ENCODE assay signal across 12 cellular contexts in genomic region chr2:20594048-20594750, GRCh38. TPM values are rescaled to one million over a fixed set of nuclear protein-coding genes. Genes with fewer than 3 reads are reported as not detected.
DNase-seq lines count a peak whose midpoint lies in the region; ATAC-seq, FAIRE-seq and TF ChIP-seq lines count a peak whose summit lies in the region.
"Had no signal": no experiment of that assay in that cellular context is flagged by ENCODE, and none has a peak within 500 bp of the region (broad histone marks: within the 10 kb centered on the region; RNA-seq: fewer than 3 reads in every experiment).

No MANE protein-coding gene starts in this region.

- H3K36me3 Mint-ChIP-seq in stimulated activated effector memory CD8-positive, alpha-beta T cell treated with anti-CD3 and anti-CD28 coated beads, Interleukin-12 subunit alpha, Interleukin-12 subunit beta, amount 100 ng/mL, for 72 hours: peaks cover 5% of the 10 kb centered on the region

- peak overlapping the region; percentile 94 for H3K27ac Mint-ChIP-seq in stimulated activated effector memory CD8-positive, alpha-beta T cell treated with anti-CD3 and anti-CD28 coated beads, Interleukin-12 subunit alpha, Interleukin-12 subunit beta, amount 100 ng/mL, for 72 hours
- H3K27ac Mint-ChIP-seq: CD8-positive, alpha-beta memory T cell had no signal

- H3K4me1 Mint-ChIP-seq in stimulated activated effector memory CD8-positive, alpha-beta T cell treated with anti-CD3 and anti-CD28 coated beads, Interleukin-12 subunit alpha, Interleukin-12 subunit beta, amount 100 ng/mL, for 72 hours: peaks cover 32% of the 10 kb centered on the region

- H3K27ac ChIP-seq in K562 (ENCODE audit: extremely low read depth, low read depth, low read length) (peak overlapping the region; percentile 80; the same call in 2 of the 3 replicates), HepG2 (ENCODE audit: extremely low read length, insufficient read depth, low read length) (peak overlapping the region; percentile 97)
- H3K27ac ChIP-seq: VCaP had no signal

- H3K4me1 ChIP-seq in Loucy (ENCODE audit: insufficient read depth, low read length, poor library complexity, severe bottlenecking) (peaks cover 56% of the 10 kb centered on the region), K562 (replicated peaks in 1 of 2; ENCODE audit: control insufficient read depth in 2 of 2, insufficient read depth in 2 of 2, low read length in 2 of 2) (peaks cover 40 to 61% of the 10 kb centered on the region in 2 experiments), HepG2 (ENCODE audit: insufficient read depth, low read length) (peaks cover 98% of the 10 kb centered on the region)

- no peak for FAIRE-seq in K562 (lab: Jason Lieb, UNC)
- no peak for FAIRE-seq in HepG2 (lab: Jason Lieb, UNC)

- H2AFZ ChIP-seq in Loucy (ENCODE audit: low read length): no peak overlapping the region
- H2AFZ ChIP-seq in K562 (ENCODE audit: low read depth, low read length): peak overlapping the region; percentile 95; the same call in 1 of the 2 replicates
- H2AFZ ChIP-seq in HepG2 (ENCODE audit: low read length): no peak overlapping the region

- CTCF ChIA-PET in K562 (lab: Yijun Ruan, JAX; ENCODE audit: low intra/inter-chr PET ratio): no interaction called here
- CTCF ChIA-PET in HepG2 (lab: Yijun Ruan, JAX; ENCODE audit: low intra/inter-chr PET ratio, low total read pairs): interaction anchor here (1.4 to 2.0 kb wide), 3 partner anchors 24 to 151 kb away, joined by 5 to 6 read pairs (median 6); no protein-coding TSS in a partner anchor

- no peaks in the 10 kb centered on the region for H3K27me3 ChIP-seq in Loucy (ENCODE audit: insufficient read depth, low read length, poor library complexity, severe bottlenecking)
- no peaks in the 10 kb centered on the region for H3K27me3 ChIP-seq in K562 (ENCODE audit: control insufficient read depth in 2 of 2, insufficient read depth in 2 of 2, low read length in 2 of 2)
- H3K27me3 ChIP-seq in HepG2 (ENCODE audit: control insufficient read depth in 1 of 2, insufficient read depth in 2 of 2, low read length in 2 of 2): no peaks in the 10 kb centered on the region; a peak in 1 of 5 replicates
- H3K27me3 ChIP-seq in MG63: no peaks in the 10 kb centered on the region

- no peaks in the 10 kb centered on the region for H3F3A ChIP-seq in Loucy (ENCODE audit: low read depth)

- no peaks in the 10 kb centered on the region for H3K9me2 ChIP-seq in Loucy (replicated peaks; ENCODE audit: low read depth, low read length)

- no peak for TF ChIP-seq CTCF in Loucy (conservative IDR thresholded peaks at IDR 0.05; ENCODE audit: low read length)
- no peak for TF ChIP-seq CTCF in K562 (IDR thresholded peaks at IDR 0.05 in 2 of 3, conservative IDR thresholded peaks at IDR 0.05 in 1 of 3; ENCODE audit: insufficient read depth in 2 of 3, low read depth in 1 of 3, low read length in 3 of 3)
- TF ChIP-seq CTCF in HepG2 (CRISPR knock-in tag; IDR thresholded peaks at IDR 0.05): no peak

- H3K4me3 ChIP-seq in Loucy (ENCODE audit: low read length, poor library complexity, severe bottlenecking): no peak overlapping the region
- H3K4me3 ChIP-seq in K562: no peak overlapping the region
- peak overlapping the region in 1 of 3 experiments; percentile 18; a peak in 1 of 6 replicates for H3K4me3 ChIP-seq in HepG2 (replicated peaks in 1 of 3; ENCODE audit: insufficient read depth in 1 of 3, low read depth in 2 of 3, low read length in 3 of 3)
- no peak overlapping the region for H3K4me3 ChIP-seq in MG63

- no peaks in the 10 kb centered on the region for H3K9me3 Mint-ChIP-seq in stimulated activated effector memory CD8-positive, alpha-beta T cell treated with anti-CD3 and anti-CD28 coated beads, Interleukin-12 subunit alpha, Interleukin-12 subunit beta, amount 100 ng/mL, for 72 hours
- H3K9me3 Mint-ChIP-seq: CD8-positive, alpha-beta memory T cell had no signal

- in situ Hi-C loops in K562 (cut with MboI): no loop called here
- in situ Hi-C loops in HepG2 (cut with HindIII; ENCODE audit: extremely low pct_ligation_motif_present, low pct_unique_long_range_greater_than_20kb): loop anchor here (5.0 kb wide), 1 partner anchor 147 kb away; the partner anchor contains the start of gene RHOB

- H3K4me3 Mint-ChIP-seq in stimulated activated effector memory CD8-positive, alpha-beta T cell treated with anti-CD3 and anti-CD28 coated beads, Interleukin-12 subunit alpha, Interleukin-12 subunit beta, amount 100 ng/mL, for 72 hours: no peak overlapping the region
- H3K4me3 Mint-ChIP-seq: CD8-positive, alpha-beta memory T cell had no signal

- POLR2A ChIA-PET in K562 (lab: Yijun Ruan, JAX) (interaction anchor here (0.9 kb wide), 1 partner anchor 70 kb away, joined by 3 read pairs; no protein-coding TSS in a partner anchor), HepG2 (lab: Yijun Ruan, JAX) (interaction anchor here (1.1 to 36.8 kb wide), 11 partner anchors 8 to 198 kb away, joined by 4 to 1537 read pairs (median 33); partner anchors contain the start of gene RHOB)

- H3K9ac ChIP-seq in Loucy (ENCODE audit: low read depth, low read length, poor library complexity, severe bottlenecking) (peak overlapping the region; percentile 63), K562 (ENCODE audit: insufficient read depth in 1 of 2, low read depth in 2 of 2, low read length in 2 of 2) (peak overlapping the region in 1 of 2 experiments; percentile 31; a peak in 1 of 4 replicates), HepG2 (ENCODE audit: insufficient read depth, low read depth, low read length) (peak overlapping the region; percentile 81)

- TF ChIP-seq EP300 in K562 (IDR thresholded peaks at IDR 0.05; ENCODE audit: low read length) (no peak), HepG2 (IDR thresholded peaks at IDR 0.05; ENCODE audit: low read depth in 2 of 2, low read length in 2 of 2) (no peak), HepG2 (CRISPR knock-in tag; IDR thresholded peaks at IDR 0.05; ENCODE audit: borderline replicate concordance) (no peak)

- H4K20me1 ChIP-seq in Loucy (ENCODE audit: insufficient read depth, low read length, poor library complexity, severe bottlenecking) (no peaks in the 10 kb centered on the region), K562 (replicated peaks; ENCODE audit: control insufficient read depth, insufficient read depth, low read length) (no peaks in the 10 kb centered on the region), HepG2 (ENCODE audit: insufficient read depth, low read length) (no peaks in the 10 kb centered on the region)

- intact Hi-C loops in K562 (cut with micrococcal nuclease): no loop called here
- intact Hi-C loops in HepG2 (cut with micrococcal nuclease; ENCODE audit: unreplicated experiment): loop anchor here (10.0 kb wide), 1 partner anchor 411 kb away; no protein-coding TSS in a partner anchor

- TF ChIP-seq RAD21 in K562 (CRISPR knock-in tag; conservative IDR thresholded peaks at IDR 0.05 in 1 of 2, IDR thresholded peaks at IDR 0.05 in 1 of 2): no peak
- TF ChIP-seq RAD21 in HepG2 (CRISPR knock-in tag; IDR thresholded peaks at IDR 0.05): no peak

- H3K9me3 ChIP-seq in Loucy (ENCODE audit: insufficient read depth, low read depth, low read length): no peaks in the 10 kb centered on the region
- H3K9me3 ChIP-seq in K562 (replicated peaks; ENCODE audit: control insufficient read depth, insufficient read depth, low read depth, low read length): no peaks in the 10 kb centered on the region
- no peaks in the 10 kb centered on the region for H3K9me3 ChIP-seq in HepG2 (ENCODE audit: low read length)
- H3K9me3 ChIP-seq in MG63: no peaks in the 10 kb centered on the region

- H3K4me2 ChIP-seq in Loucy (ENCODE audit: low read depth, low read length, poor library complexity, severe bottlenecking) (no peak overlapping the region), K562 (ENCODE audit: insufficient read depth, low read length) (peak overlapping the region; percentile 51; the same call in 1 of the 2 replicates), HepG2 (ENCODE audit: low read depth, low read length) (peak overlapping the region; percentile 49)

- no peaks in the 10 kb centered on the region for H3K9me1 ChIP-seq in K562 (ENCODE audit: control insufficient read depth, insufficient read depth, low read length)

- H3K36me3 ChIP-seq in Loucy (ENCODE audit: insufficient read depth, low read length) (no peaks in the 10 kb centered on the region), K562 (ENCODE audit: control insufficient read depth, insufficient read depth, low read length) (no peaks in the 10 kb centered on the region), HepG2 (replicated peaks in 1 of 2; ENCODE audit: control insufficient read depth in 1 of 2, insufficient read depth in 2 of 2, low read length in 2 of 2) (peaks cover 0 to under 1% of the 10 kb centered on the region in 2 experiments; a peak in 3 of 5 replicates), MG63 (no peaks in the 10 kb centered on the region)

- DNase-seq in K562 (ENCODE audit: extremely low read depth in 1 of 4, low spot score in 3 of 4): no peak
- DNase-seq in HepG2 (ENCODE audit: low spot score): no peak
- DNase-seq in stimulated activated effector memory CD8-positive, alpha-beta T cell treated with anti-CD3 and anti-CD28 coated beads, Interleukin-12 subunit alpha, Interleukin-12 subunit beta, amount 100 ng/mL, for 72 hours (ENCODE audit: low spot score in 2 of 2): no peak
- DNase-seq in anterior cingulate cortex (lab: John Stamatoyannopoulos, UW): no peak
- DNase-seq in activated CD4-positive, alpha-beta T cell treated with anti-CD3 and anti-CD28 coated beads for 1 hour: no peak
- DNase-seq in MG63: no peak
- DNase-seq: foreskin melanocyte, retina had no signal

- no peak for ATAC-seq in K562
- no peak for ATAC-seq in HepG2
- ATAC-seq in stimulated activated effector memory CD8-positive, alpha-beta T cell treated with anti-CD3 and anti-CD28 coated beads, Interleukin-12 subunit alpha, Interleukin-12 subunit beta, amount 100 ng/mL, for 72 hours: no peak
- ATAC-seq in GM19467 (IDR thresholded peaks at IDR 0.05; ENCODE audit: unreplicated experiment): no peak

- H3K79me2 ChIP-seq in Loucy (ENCODE audit: insufficient read depth, low read length) (no peaks in the 10 kb centered on the region), K562 (ENCODE audit: control insufficient read depth, insufficient read depth, low read length) (no peaks in the 10 kb centered on the region), HepG2 (ENCODE audit: insufficient read depth, low read length) (peaks cover 65% of the 10 kb centered on the region)

- TF ChIP-seq POLR2A in K562 (conservative IDR thresholded peaks at IDR 0.05) (no peak), HepG2 (IDR thresholded peaks at IDR 0.05; ENCODE audit: insufficient read depth in 1 of 2, low read depth in 2 of 2, low read length in 2 of 2) (no peak)

- 74% methylated on average over 6 of the region's 6 CpGs for WGBS in K562 (ENCODE audit: insufficient coverage, low coverage, missing lambda C conversion rate)
- WGBS in HepG2 (ENCODE audit: low lambda C conversion rate): 86% methylated on average over 6 of the region's 6 CpGs

- BruUV-seq in K562 (replicated peaks; lab: Mats Ljungman, UMichigan): no TSS peak
- BruUV-seq in HepG2 (replicated peaks; lab: Mats Ljungman, UMichigan): TSS peak; percentile 52

RNA-seq across cellular contexts. Expression of gene HS1BP3, which starts 56.7 kb away (rescaled TPM):
- 4.8 and 13.7 TPM in 2 replicates for total RNA-seq in K562 (2011; cell fraction: chromatin; rRNA removed; ENCODE audit: low replicate concordance)
- 6.7 and 9.2 TPM in 2 replicates for total RNA-seq in K562 (2011; cell fraction: nucleolus; rRNA removed)
- 8.7 and 9.6 TPM in 2 replicates for total RNA-seq in K562 (2011; cell fraction: nucleoplasm; rRNA removed)
- 6.5 and 6.7 TPM in 2 replicates for total RNA-seq in K562 (2014; rRNA removed)
- total RNA-seq in K562 (2014; rRNA removed; fragmentation: Illumina TruSeq; extraction: Trizol): 2.0 and 3.5 TPM in 2 replicates
- 7.6 and 8.3 TPM in 2 replicates for total RNA-seq in K562 (2015; rRNA removed; fragmentation: Illumina TruSeq; extraction: Trizol)
- 7.4 and 7.5 TPM in 2 replicates for total RNA-seq in K562 (2021)
- polyA plus RNA-seq in K562 (2011; rRNA removed): 3.0 and 6.5 TPM in 2 replicates
- 3.3 and 4.1 TPM in 2 replicates for polyA plus RNA-seq in K562 (2011; cell fraction: cytosol; rRNA removed)
- polyA plus RNA-seq in K562 (2011; cell fraction: nucleus; rRNA removed): 8.2 and 10.8 TPM in 2 replicates
- polyA plus RNA-seq in K562 (2012): 7.9 and 28.0 TPM in 2 replicates
- polyA plus RNA-seq in K562 (2014; fragmentation: Illumina TruSeq; extraction: Trizol): 5.9 and 6.9 TPM in 2 replicates
- polyA plus RNA-seq in K562 (2014; fragmentation: Nextera tagmentation; extraction: Ambion mirVana): under 1 TPM; 0.41 to 0.63 TPM
- polyA plus RNA-seq in K562 (2014; rRNA removed): 5.9 and 6.2 TPM in 2 replicates
- 2.3 and 5.2 TPM in 2 replicates for polyA minus RNA-seq in K562 (2011; rRNA and poly(A)+ RNA removed)
- 2.2 and 6.9 TPM in 2 replicates for polyA minus RNA-seq in K562 (2011; cell fraction: cytosol; rRNA and poly(A)+ RNA removed)
- polyA minus RNA-seq in K562 (2011; cell fraction: nucleus; rRNA and poly(A)+ RNA removed): 9.1 and 9.4 TPM in 2 replicates
- 22.0 and 22.8 TPM in 2 replicates for total RNA-seq in HepG2 (2016; rRNA removed; fragmentation: Illumina TruSeq; extraction: Trizol)
- total RNA-seq in HepG2 (2016; cell fraction: cytosol; rRNA removed; fragmentation: Illumina TruSeq; extraction: Trizol; ENCODE audit: low read depth): 4.7 and 4.9 TPM in 2 replicates
- 18.5 and 23.5 TPM in 2 replicates for total RNA-seq in HepG2 (2016; cell fraction: insoluble cytoplasmic fraction; rRNA removed; fragmentation: Illumina TruSeq; extraction: Trizol)
- total RNA-seq in HepG2 (2016; cell fraction: membrane; rRNA removed; fragmentation: Illumina TruSeq; extraction: Trizol): 12.9 and 13.2 TPM in 2 replicates
- total RNA-seq in HepG2 (2016; cell fraction: nucleus; rRNA removed; fragmentation: Illumina TruSeq; extraction: Trizol): 16.8 and 19.0 TPM in 2 replicates
- 15.2 and 17.3 TPM in 2 replicates for polyA plus RNA-seq in HepG2 (2011; rRNA removed)
- 9.2 and 11.9 TPM in 2 replicates for polyA plus RNA-seq in HepG2 (2011; cell fraction: cytosol; rRNA removed)
- 20.1 and 23.4 TPM in 2 replicates for polyA plus RNA-seq in HepG2 (2011; cell fraction: nucleus; rRNA removed)
- polyA plus RNA-seq in HepG2 (2012): 13.4 and 14.5 TPM in 2 replicates
- polyA plus RNA-seq in HepG2 (2016; cell fraction: cytosol; fragmentation: Illumina TruSeq; extraction: Trizol; ENCODE audit: low read depth): 5.3 and 5.4 TPM in 2 replicates
- 19.1 and 22.3 TPM in 2 replicates for polyA plus RNA-seq in HepG2 (2016; cell fraction: insoluble cytoplasmic fraction; fragmentation: Illumina TruSeq; extraction: Trizol; ENCODE audit: low read depth)
- polyA plus RNA-seq in HepG2 (2016; cell fraction: membrane; fragmentation: Illumina TruSeq; extraction: Trizol; ENCODE audit: low read depth): 8.7 and 10.7 TPM in 2 replicates
- 19.4 and 22.9 TPM in 2 replicates for polyA plus RNA-seq in HepG2 (2016; cell fraction: nucleus; fragmentation: Illumina TruSeq; extraction: Trizol; ENCODE audit: insufficient read depth, low read depth)
- 14.3 and 29.5 TPM in 2 replicates for polyA minus RNA-seq in HepG2 (2011; rRNA and poly(A)+ RNA removed; ENCODE audit: low replicate concordance)
- polyA minus RNA-seq in HepG2 (2011; cell fraction: cytosol; rRNA and poly(A)+ RNA removed): 11.9 and 13.8 TPM in 2 replicates
- 28.6 and 28.8 TPM in 2 replicates for polyA minus RNA-seq in HepG2 (2011; cell fraction: nucleus; rRNA and poly(A)+ RNA removed)
- total RNA-seq in MG63 (2014; rRNA removed; shearing (Covaris generic); ENCODE audit: low replicate concordance): 10.9 and 28.0 TPM in 2 replicates
